Comparison of ENCODE assay signal across 29 cellular contexts in the genomic region with DNA sequence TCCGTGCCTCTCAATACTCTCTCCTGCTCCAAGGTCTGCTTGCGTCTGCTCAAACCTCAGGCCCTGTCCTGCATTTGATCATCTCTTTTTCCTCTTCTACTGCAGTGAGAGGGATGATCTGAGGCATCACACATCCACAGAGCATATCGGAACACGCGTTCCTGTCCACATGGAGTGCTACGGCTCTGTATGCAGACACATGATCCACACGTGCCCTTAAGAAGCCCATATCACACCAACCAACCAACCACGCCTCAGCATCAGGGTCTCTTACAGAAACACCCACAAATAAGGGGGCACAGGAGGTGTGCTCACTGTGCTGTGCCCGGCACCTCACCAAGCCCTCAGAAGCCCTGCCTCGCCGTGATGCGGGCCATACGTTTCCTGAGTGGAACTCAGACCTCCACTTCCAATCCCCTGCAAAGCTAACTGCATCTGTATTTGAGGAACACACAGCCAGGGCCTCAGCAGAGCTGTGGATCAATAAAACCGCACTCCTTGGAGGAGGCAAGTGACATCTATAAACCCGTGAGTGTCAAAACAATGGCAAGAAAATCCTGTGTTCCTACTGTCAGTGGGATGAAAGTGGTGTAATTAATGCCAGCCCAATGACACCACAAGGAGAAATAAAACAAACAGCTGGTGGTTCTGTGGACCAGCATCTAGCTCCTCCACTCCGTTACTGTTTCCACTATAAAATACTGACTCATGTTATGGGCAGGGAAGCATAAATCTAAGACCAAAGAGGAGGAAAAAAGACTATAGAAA. TPM values are rescaled to one million over a fixed set of nuclear protein-coding genes. Genes with fewer than 3 reads are reported as not detected.
"Had no signal": no experiment of that assay in that cellular context is flagged by ENCODE, and none has a peak within 500 bp of the region (broad histone marks: within the 10 kb centered on the region; RNA-seq: fewer than 3 reads in every experiment).

No MANE protein-coding gene starts in this region.

- H3K9me3 Mint-ChIP-seq: activated CD8-positive, alpha-beta T cell treated with anti-CD3 and anti-CD28 coated beads for 36 hours; activated naive CD4-positive, alpha-beta T cell treated with anti-CD3 and anti-CD28 coated beads, Interleukin-2, amount 50 U/mL, for 72 hours; activated naive CD8-positive, alpha-beta T cell treated with anti-CD3 and anti-CD28 coated beads, Interleukin-2, amount 50 U/mL, for 24 hours; activated T-cell treated with anti-CD3 and anti-CD28 coated beads, Interleukin-2, amount 50 U/mL, for 72 hours; activated T-helper 2 cell treated with anti-CD3 and anti-CD28 coated beads, Interferon-gamma antibody, Interleukin-2, Interleukin-4, amounts not matched to agents 10 μg/mL and 5 μg/mL and 100 μg/mL, durations not matched to agents 14 hours and 24 hours and 36 hours; IgD-negative memory B cell had no signal

- ATAC-seq: activated CD4-positive, alpha-beta T cell treated with anti-CD3 and anti-CD28 coated beads for 36 hours; activated CD8-positive, alpha-beta T cell treated with anti-CD3 and anti-CD28 coated beads for 36 hours; activated naive CD4-positive, alpha-beta T cell treated with anti-CD3 and anti-CD28 coated beads, Interleukin-2, amount 50 U/mL, for 72 hours; activated naive CD8-positive, alpha-beta T cell treated with anti-CD3 and anti-CD28 coated beads, Interleukin-2, amount 50 U/mL, for 24 hours; activated T-cell treated with anti-CD3 and anti-CD28 coated beads, Interleukin-2, amount 50 U/mL, for 72 hours; body of pancreas had no signal

- H3K27me3 Mint-ChIP-seq: activated CD4-positive, alpha-beta T cell treated with anti-CD3 and anti-CD28 coated beads for 36 hours; activated CD8-positive, alpha-beta T cell treated with anti-CD3 and anti-CD28 coated beads for 36 hours; activated naive CD8-positive, alpha-beta T cell treated with anti-CD3 and anti-CD28 coated beads, Interleukin-2, amount 50 U/mL, for 24 hours; IgD-negative memory B cell had no signal

- H3K9ac ChIP-seq: KMS-11 had no signal

- H3K4me1 ChIP-seq: ascending aorta, body of pancreas had no signal

- DNase-seq: activated CD4-positive, alpha-beta T cell treated with anti-CD3 and anti-CD28 coated beads for 36 hours; activated CD4-positive, alpha-beta T cell treated with anti-CD3 and anti-CD28 coated beads, Interleukin-2, amount 50 U/mL, for 1 hour; activated CD8-positive, alpha-beta memory T cell treated with anti-CD3 and anti-CD28 coated beads, Interleukin-2, amount 50 U/mL, for 4 hours; activated CD8-positive, alpha-beta T cell treated with anti-CD3 and anti-CD28 coated beads for 36 hours; activated naive CD4-positive, alpha-beta T cell; activated naive CD8-positive, alpha-beta T cell treated with anti-CD3 and anti-CD28 coated beads, Interleukin-2, amount 50 U/mL, for 24 hours; activated T-cell treated with anti-CD3 and anti-CD28 coated beads, Interleukin-2, amount 50 U/mL, for 72 hours; amniotic stem cell; body of pancreas; NCI-H1092 treated with DMSO at 0.1 percent for 48 hours; NCI-H1417 treated with DMSO at 0.1 percent for 48 hours; NCI-H1694; NCI-H2029; NCI-H2107; NCI-H2171 treated with DMSO at 0.1 percent for 48 hours; NCI-H226; NCI-H510A; NCI-H526 treated with DMSO at 0.1 percent for 48 hours; PC-9; SIG-M5; T-helper 2 cell; T1000 had no signal

- H3K36me3 Mint-ChIP-seq: activated naive CD4-positive, alpha-beta T cell treated with anti-CD3 and anti-CD28 coated beads, Interleukin-2, amount 50 U/mL, for 72 hours had no signal

- H3K27ac Mint-ChIP-seq: activated CD4-positive, alpha-beta T cell treated with anti-CD3 and anti-CD28 coated beads for 36 hours; activated CD8-positive, alpha-beta T cell treated with anti-CD3 and anti-CD28 coated beads for 36 hours; activated naive CD8-positive, alpha-beta T cell treated with anti-CD3 and anti-CD28 coated beads, Interleukin-2, amount 50 U/mL, for 24 hours; activated T-cell treated with anti-CD3 and anti-CD28 coated beads, Interleukin-2, amount 50 U/mL, for 72 hours; activated T-helper 2 cell treated with anti-CD3 and anti-CD28 coated beads, Interferon-gamma antibody, Interleukin-2, Interleukin-4, amounts not matched to agents 10 μg/mL and 5 μg/mL and 100 μg/mL, durations not matched to agents 14 hours and 24 hours and 36 hours; IgD-negative memory B cell had no signal

- H3K9me3 ChIP-seq: ascending aorta, body of pancreas had no signal

- H3K27ac ChIP-seq: ascending aorta, body of pancreas, KMS-11, PC-9 had no signal

- H3K4me3 ChIP-seq: ascending aorta, body of pancreas, PC-9 had no signal

- H2AFZ ChIP-seq: PC-9 had no signal

- H3K4me1 Mint-ChIP-seq: activated CD4-positive, alpha-beta T cell treated with anti-CD3 and anti-CD28 coated beads for 36 hours; activated naive CD8-positive, alpha-beta T cell treated with anti-CD3 and anti-CD28 coated beads, Interleukin-2, amount 50 U/mL, for 24 hours had no signal

- FAIRE-seq: bronchial epithelial cell, TTC549 had no signal

- H3K4me3 Mint-ChIP-seq: activated CD4-positive, alpha-beta T cell treated with anti-CD3 and anti-CD28 coated beads for 36 hours; activated CD8-positive, alpha-beta T cell treated with anti-CD3 and anti-CD28 coated beads for 36 hours; activated naive CD8-positive, alpha-beta T cell treated with anti-CD3 and anti-CD28 coated beads, Interleukin-2, amount 50 U/mL, for 24 hours; activated T-cell treated with anti-CD3 and anti-CD28 coated beads, Interleukin-2, amount 50 U/mL, for 72 hours; IgD-negative memory B cell had no signal

- H3K27me3 ChIP-seq: ascending aorta, body of pancreas had no signal

- H3K36me3 ChIP-seq: ascending aorta had no signal

- H3K4me2 ChIP-seq: KMS-11, PC-9 had no signal

RNA-seq across cellular contexts. Expression of a gene that starts 40.4 kb away (rescaled TPM):
- total RNA-seq: activated CD8-positive, alpha-beta T cell treated with anti-CD3 and anti-CD28 coated beads for 36 hours; activated naive CD4-positive, alpha-beta T cell treated with anti-CD3 and anti-CD28 coated beads, Interleukin-2, amount 50 U/mL, for 72 hours; activated T-helper 2 cell treated with anti-CD3 and anti-CD28 coated beads, Interferon-gamma antibody, Interleukin-2, Interleukin-4, amounts not matched to agents 10 μg/mL and 5 μg/mL and 100 μg/mL, durations not matched to agents 14 hours and 24 hours and 36 hours; ascending aorta; bronchial epithelial cell had no signal
